Comparison of ENCODE assay signal across 1 cellular context in genomic region chr3:108662141-108662738, GRCh38.
TF ChIP-seq lines count a peak whose summit lies in the region.

No MANE protein-coding gene starts in this region.

TF ChIP-seq in GM23338, 12 proteins besides CTCF, POLR2A, EP300 and RAD21 (continued from another document):
- TF ChIP-seq, protein P1, sequence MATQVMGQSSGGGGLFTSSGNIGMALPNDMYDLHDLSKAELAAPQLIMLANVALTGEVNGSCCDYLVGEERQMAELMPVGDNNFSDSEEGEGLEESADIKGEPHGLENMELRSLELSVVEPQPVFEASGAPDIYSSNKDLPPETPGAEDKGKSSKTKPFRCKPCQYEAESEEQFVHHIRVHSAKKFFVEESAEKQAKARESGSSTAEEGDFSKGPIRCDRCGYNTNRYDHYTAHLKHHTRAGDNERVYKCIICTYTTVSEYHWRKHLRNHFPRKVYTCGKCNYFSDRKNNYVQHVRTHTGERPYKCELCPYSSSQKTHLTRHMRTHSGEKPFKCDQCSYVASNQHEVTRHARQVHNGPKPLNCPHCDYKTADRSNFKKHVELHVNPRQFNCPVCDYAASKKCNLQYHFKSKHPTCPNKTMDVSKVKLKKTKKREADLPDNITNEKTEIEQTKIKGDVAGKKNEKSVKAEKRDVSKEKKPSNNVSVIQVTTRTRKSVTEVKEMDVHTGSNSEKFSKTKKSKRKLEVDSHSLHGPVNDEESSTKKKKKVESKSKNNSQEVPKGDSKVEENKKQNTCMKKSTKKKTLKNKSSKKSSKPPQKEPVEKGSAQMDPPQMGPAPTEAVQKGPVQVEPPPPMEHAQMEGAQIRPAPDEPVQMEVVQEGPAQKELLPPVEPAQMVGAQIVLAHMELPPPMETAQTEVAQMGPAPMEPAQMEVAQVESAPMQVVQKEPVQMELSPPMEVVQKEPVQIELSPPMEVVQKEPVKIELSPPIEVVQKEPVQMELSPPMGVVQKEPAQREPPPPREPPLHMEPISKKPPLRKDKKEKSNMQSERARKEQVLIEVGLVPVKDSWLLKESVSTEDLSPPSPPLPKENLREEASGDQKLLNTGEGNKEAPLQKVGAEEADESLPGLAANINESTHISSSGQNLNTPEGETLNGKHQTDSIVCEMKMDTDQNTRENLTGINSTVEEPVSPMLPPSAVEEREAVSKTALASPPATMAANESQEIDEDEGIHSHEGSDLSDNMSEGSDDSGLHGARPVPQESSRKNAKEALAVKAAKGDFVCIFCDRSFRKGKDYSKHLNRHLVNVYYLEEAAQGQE (IDR thresholded peaks at IDR 0.05; ENCODE audit: unreplicated experiment) = no peak
